Comparison of ENCODE assay signal across 15 cellular contexts in genomic region chr16:12120982-12121652, GRCh38.
DNase-seq lines count a peak whose midpoint lies in the region; ATAC-seq and TF ChIP-seq lines count a peak whose summit lies in the region.
"Had no signal": no experiment of that assay in that cellular context is flagged by ENCODE, and none has a peak within 500 bp of the region (broad histone marks: within the 10 kb centered on the region; RNA-seq: fewer than 3 reads in every experiment).

No MANE protein-coding gene starts in this region.

- H3K4me3 ChIP-seq in endodermal cell (ENCODE audit: low read length) (no peak overlapping the region), smooth muscle cell (no peak overlapping the region), upper lobe of left lung (no peak overlapping the region)
- H3K4me3 ChIP-seq: GM23248 had no signal

- H3K27ac ChIP-seq in endodermal cell (ENCODE audit: low read depth, low read length) (peak overlapping the region; percentile 36), smooth muscle cell (ENCODE audit: low read depth) (peak overlapping the region; percentile 83), upper lobe of left lung (no peak overlapping the region)
- H3K27ac ChIP-seq: GM23248 had no signal

- H3K4me3 Mint-ChIP-seq in HFFc6, result no peak overlapping the region
- H3K4me3 Mint-ChIP-seq in endodermal cell, result no peak overlapping the region
- H3K4me3 Mint-ChIP-seq in nephron progenitor cell, result peak overlapping the region; percentile 58
- H3K4me3 Mint-ChIP-seq: CD4-positive, alpha-beta memory T cell had no signal

- peaks cover 8% of the 10 kb centered on the region for H4K20me1 ChIP-seq in smooth muscle cell (ENCODE audit: low read depth)

- H3K4me1 ChIP-seq in endodermal cell (ENCODE audit: control insufficient read depth, insufficient read depth, low read length), result no peaks in the 10 kb centered on the region
- H3K4me1 ChIP-seq in smooth muscle cell (ENCODE audit: low read depth), result peaks cover 8% of the 10 kb centered on the region
- peaks cover 5 to 15% (median 9%) of the 10 kb centered on the region in 4 donors for H3K4me1 ChIP-seq in upper lobe of left lung

- no peak for DNase-seq in HFFc6
- no peak for DNase-seq in endodermal cell
- no peak for DNase-seq in nephron progenitor cell
- DNase-seq in smooth muscle cell (lab: John Stamatoyannopoulos, UW; ENCODE audit: unreplicated experiment), result no peak
- DNase-seq in putamen (ENCODE audit: low spot score), result no peak
- DNase-seq in upper lobe of left lung, result no peak
- DNase-seq: CD4-positive, alpha-beta memory T cell; DMS79 treated with DMSO at 0.1 percent for 48 hours; GM23248; MV-4-11; NCI-H1417 treated with DMSO at 0.1 percent for 48 hours; NCI-H2029; NCI-H510A; SIG-M5 had no signal

- H3K9me3 Mint-ChIP-seq in HFFc6 (no peaks in the 10 kb centered on the region), endodermal cell (no peaks in the 10 kb centered on the region), nephron progenitor cell (peaks cover 16% of the 10 kb centered on the region)

- no peaks in the 10 kb centered on the region for H3F3A ChIP-seq in smooth muscle cell (ENCODE audit: low read depth)

- WGBS in endodermal cell (ENCODE audit: insufficient coverage in 1 of 2, insufficient read length in 1 of 2), 2 experiments, result 89 to 92% methylated on average over 10 to 17 of the region's 17 CpGs
- 79% methylated on average over 17 of the region's 17 CpGs for WGBS in smooth muscle cell (ENCODE audit: low lambda C conversion rate)
- WGBS in upper lobe of left lung, 2 donors, result 96 to 98% methylated on average over 15 of the region's 17 CpGs

- ATAC-seq in upper lobe of left lung (ENCODE audit: low FRiP score in 2 of 2) (no peak), HG02763 (IDR thresholded peaks at IDR 0.05; ENCODE audit: unreplicated experiment) (no peak)

- H3K27me3 ChIP-seq in endodermal cell (ENCODE audit: control insufficient read depth, insufficient read depth, low read length, poor library complexity, severe bottlenecking) (peaks cover 8% of the 10 kb centered on the region), smooth muscle cell (ENCODE audit: low read depth) (no peaks in the 10 kb centered on the region), upper lobe of left lung (no peaks in the 10 kb centered on the region)

- TF ChIP-seq CTCF in HFFc6 (IDR thresholded peaks at IDR 0.05), result no peak
- no peak for TF ChIP-seq CTCF in endodermal cell (conservative IDR thresholded peaks at IDR 0.05)
- no peak for TF ChIP-seq CTCF in nephron progenitor cell (IDR thresholded peaks at IDR 0.05)
- TF ChIP-seq CTCF in smooth muscle cell (IDR thresholded peaks at IDR 0.05; ENCODE audit: borderline replicate concordance, insufficient read depth, poor library complexity, severe bottlenecking), result no peak
- no peak for TF ChIP-seq CTCF in upper lobe of left lung (IDR thresholded peaks at IDR 0.05)

- H3K36me3 Mint-ChIP-seq in HFFc6 (ENCODE audit: low read depth) (peaks cover 7% of the 10 kb centered on the region), endodermal cell (ENCODE audit: low read depth) (no peaks in the 10 kb centered on the region), nephron progenitor cell (ENCODE audit: low read depth) (peaks cover 7% of the 10 kb centered on the region)

- H3K4me2 ChIP-seq in smooth muscle cell, result peak overlapping the region; percentile 51

- H3K4me1 Mint-ChIP-seq in HFFc6 (ENCODE audit: low read depth), result peaks cover 22% of the 10 kb centered on the region
- peaks cover 2% of the 10 kb centered on the region for H3K4me1 Mint-ChIP-seq in endodermal cell
- H3K4me1 Mint-ChIP-seq in nephron progenitor cell, result peaks cover 79% of the 10 kb centered on the region

- H3K36me3 ChIP-seq in endodermal cell (ENCODE audit: control insufficient read depth, insufficient read depth, low read length) (no peaks in the 10 kb centered on the region), smooth muscle cell (ENCODE audit: low read depth) (no peaks in the 10 kb centered on the region), upper lobe of left lung (no peaks in the 10 kb centered on the region)

- H3K27me3 Mint-ChIP-seq in HFFc6 (ENCODE audit: insufficient read depth) (no peaks in the 10 kb centered on the region), endodermal cell (ENCODE audit: insufficient read depth) (peaks cover 3% of the 10 kb centered on the region), nephron progenitor cell (ENCODE audit: low read depth, poor library complexity) (peaks cover 9% of the 10 kb centered on the region)
- H3K27me3 Mint-ChIP-seq: CD4-positive, alpha-beta memory T cell had no signal

- H2AFZ ChIP-seq in smooth muscle cell (ENCODE audit: low read depth), result no peak overlapping the region
- H2AFZ ChIP-seq: GM23248 had no signal

- H3K79me2 ChIP-seq in smooth muscle cell (ENCODE audit: low read depth), result no peaks in the 10 kb centered on the region

- TF ChIP-seq EP300 in upper lobe of left lung (IDR thresholded peaks at IDR 0.05), result no peak

- no peaks in the 10 kb centered on the region for H3K9me3 ChIP-seq in endodermal cell (ENCODE audit: control insufficient read depth, low read length)
- H3K9me3 ChIP-seq in smooth muscle cell (replicated peaks; ENCODE audit: low read depth), result no peaks in the 10 kb centered on the region
- H3K9me3 ChIP-seq in upper lobe of left lung, result no peaks in the 10 kb centered on the region

- no peak for TF ChIP-seq POLR2A in upper lobe of left lung (IDR thresholded peaks at IDR 0.05)

- H3K27ac Mint-ChIP-seq in HFFc6, result peak overlapping the region; percentile 71
- no peak overlapping the region for H3K27ac Mint-ChIP-seq in endodermal cell
- peak overlapping the region; percentile 58 for H3K27ac Mint-ChIP-seq in nephron progenitor cell

- H3K9ac ChIP-seq in endodermal cell (ENCODE audit: extremely low read depth, low read length, poor library complexity, severe bottlenecking), result no peak overlapping the region
- peak overlapping the region; percentile 28 for H3K9ac ChIP-seq in smooth muscle cell (ENCODE audit: low read depth)
- H3K9ac ChIP-seq: GM23248 had no signal

Comparison
In these comparisons a context has a peak if more than half of its experiments do, and no peak if none do; other contexts are left out.
1. H3K27ac ChIP-seq: peak in endodermal cell (single experiment) and smooth muscle cell (single experiment); none in upper lobe of left lung (0 of 4).